ENCODE assay signal across 8 cellular contexts in genomic region chr1:42937141-42937696, GRCh38. TPM values are rescaled to one million over a fixed set of nuclear protein-coding genes. Genes with fewer than 3 reads are reported as not detected.
DNase-seq lines count a peak whose midpoint lies in the region; ATAC-seq and TF ChIP-seq lines count a peak whose summit lies in the region.

No MANE protein-coding gene starts in this region.

- peak; percentile 56 for DNase-seq in activated effector memory CD4-positive, alpha-beta T cell treated with anti-CD3 and anti-CD28 coated beads, Interleukin-2, amount 50 U/mL, for 16 hours
- DNase-seq in activated effector memory CD4-positive, alpha-beta T cell treated with Interleukin-2 at 50 U/mL for 16 hours: no peak
- DNase-seq in activated CD4-positive, alpha-beta memory T cell treated with anti-CD3 and anti-CD28 coated beads, Interleukin-2, amount 10 ng/mL, durations not matched to agents 7 days and 5 days: no peak
- DNase-seq in left lobe of liver (ENCODE audit: low spot score) (no peak), upper lobe of right lung (peak; percentile 21), cortex of kidney (lab: John Stamatoyannopoulos, UW) (no peak)

- no peaks in the 10 kb centered on the region for H3K36me3 ChIP-seq in upper lobe of right lung

- H3K27me3 ChIP-seq in upper lobe of right lung: no peaks in the 10 kb centered on the region

- peaks cover 79% of the 10 kb centered on the region for H3K4me1 ChIP-seq in upper lobe of right lung

- intact Hi-C loops in upper lobe of right lung (cut with DNase I): no loop called here

- CTCF ChIA-PET in activated CD4-positive, alpha-beta memory T cell treated with anti-CD3 and anti-CD28 coated beads, Interleukin-2, amount 10 ng/mL, durations not matched to agents 7 days and 5 days (lab: Charles Lee): interaction anchor here (0.7 to 3.7 kb wide), 9 partner anchors 12 to 136 kb away, joined by 3 to 12 read pairs (median 6); no protein-coding TSS in a partner anchor

- peaks cover 92% of the 10 kb centered on the region for H3K36me3 Mint-ChIP-seq in activated CD4-positive, alpha-beta memory T cell treated with anti-CD3 and anti-CD28 coated beads, Interleukin-2, amount 10 ng/mL, durations not matched to agents 7 days and 5 days (ENCODE audit: low read depth)

- H3K9me3 Mint-ChIP-seq in activated CD4-positive, alpha-beta memory T cell treated with anti-CD3 and anti-CD28 coated beads, Interleukin-2, amount 10 ng/mL, durations not matched to agents 7 days and 5 days: no peaks in the 10 kb centered on the region

- no peak for TF ChIP-seq CTCF in upper lobe of right lung (IDR thresholded peaks at IDR 0.05)

- H3K27me3 Mint-ChIP-seq in activated CD4-positive, alpha-beta memory T cell treated with anti-CD3 and anti-CD28 coated beads, Interleukin-2, amount 10 ng/mL, durations not matched to agents 7 days and 5 days: no peaks in the 10 kb centered on the region

- ATAC-seq in left lobe of liver (peak; percentile 38), upper lobe of right lung (peak; percentile 2), GM18858 (IDR thresholded peaks at IDR 0.05; ENCODE audit: unreplicated experiment) (no peak), GM19455 (IDR thresholded peaks at IDR 0.05; ENCODE audit: unreplicated experiment) (no peak)

- POLR2A ChIA-PET in activated CD4-positive, alpha-beta memory T cell treated with anti-CD3 and anti-CD28 coated beads, Interleukin-2, amount 10 ng/mL, durations not matched to agents 7 days and 5 days (lab: Charles Lee): interaction anchor here (1.4 to 17.7 kb wide), 5 partner anchors 9 to 135 kb away, joined by 3 to 387 read pairs (median 8); partner anchors contain the start of gene SLC2A1

- H3K27ac ChIP-seq in upper lobe of right lung: no peak overlapping the region

- no peak overlapping the region for H3K4me3 ChIP-seq in upper lobe of right lung

- H3K27ac Mint-ChIP-seq in activated CD4-positive, alpha-beta memory T cell treated with anti-CD3 and anti-CD28 coated beads, Interleukin-2, amount 10 ng/mL, durations not matched to agents 7 days and 5 days: peak overlapping the region; percentile 94

- H3K9me3 ChIP-seq in upper lobe of right lung: no peaks in the 10 kb centered on the region

- peak overlapping the region; percentile 52 for H3K4me3 Mint-ChIP-seq in activated CD4-positive, alpha-beta memory T cell treated with anti-CD3 and anti-CD28 coated beads, Interleukin-2, amount 10 ng/mL, durations not matched to agents 7 days and 5 days

- H3K4me1 Mint-ChIP-seq in activated CD4-positive, alpha-beta memory T cell treated with anti-CD3 and anti-CD28 coated beads, Interleukin-2, amount 10 ng/mL, durations not matched to agents 7 days and 5 days: peaks cover 99% of the 10 kb centered on the region

RNA-seq across cellular contexts. Expression of gene SLC2A1, which starts 21.4 kb away (rescaled TPM):
- 100 to 1,000 TPM; 153 TPM for total RNA-seq in activated CD4-positive, alpha-beta memory T cell treated with anti-CD3 and anti-CD28 coated beads, Interleukin-2, amount 10 ng/mL, durations not matched to agents 7 days and 5 days
- 9.5 TPM for total RNA-seq in left lobe of liver
- 12.9 TPM for total RNA-seq in upper lobe of right lung

Comparison
In these comparisons a context has a peak if more than half of its experiments do, and no peak if none do; other contexts are left out.
1. DNase-seq: peak in activated effector memory CD4-positive, alpha-beta T cell treated with anti-CD3 and anti-CD28 coated beads, Interleukin-2, amount 50 U/mL, for 16 hours (single experiment) and upper lobe of right lung (single experiment); none in activated effector memory CD4-positive, alpha-beta T cell treated with Interleukin-2 at 50 U/mL for 16 hours (single experiment), activated CD4-positive, alpha-beta memory T cell treated with anti-CD3 and anti-CD28 coated beads, Interleukin-2, amount 10 ng/mL, durations not matched to agents 7 days and 5 days (single experiment), left lobe of liver (single experiment) and cortex of kidney (single experiment).
2. ATAC-seq: peak in left lobe of liver (single experiment) and upper lobe of right lung (single experiment); none in GM18858 (single experiment) and GM19455 (single experiment).
3. RNA of gene SLC2A1, which starts 21.4 kb away (total RNA-seq): 153 TPM in activated CD4-positive, alpha-beta memory T cell treated with anti-CD3 and anti-CD28 coated beads, Interleukin-2, amount 10 ng/mL, durations not matched to agents 7 days and 5 days; 12.9 TPM in upper lobe of right lung (single experiment) and 9.5 TPM in left lobe of liver (single experiment); every median in the first group is over 10 times any median in the second.